Comparison of ENCODE assay signal across 10 cellular contexts in the genomic region with DNA sequence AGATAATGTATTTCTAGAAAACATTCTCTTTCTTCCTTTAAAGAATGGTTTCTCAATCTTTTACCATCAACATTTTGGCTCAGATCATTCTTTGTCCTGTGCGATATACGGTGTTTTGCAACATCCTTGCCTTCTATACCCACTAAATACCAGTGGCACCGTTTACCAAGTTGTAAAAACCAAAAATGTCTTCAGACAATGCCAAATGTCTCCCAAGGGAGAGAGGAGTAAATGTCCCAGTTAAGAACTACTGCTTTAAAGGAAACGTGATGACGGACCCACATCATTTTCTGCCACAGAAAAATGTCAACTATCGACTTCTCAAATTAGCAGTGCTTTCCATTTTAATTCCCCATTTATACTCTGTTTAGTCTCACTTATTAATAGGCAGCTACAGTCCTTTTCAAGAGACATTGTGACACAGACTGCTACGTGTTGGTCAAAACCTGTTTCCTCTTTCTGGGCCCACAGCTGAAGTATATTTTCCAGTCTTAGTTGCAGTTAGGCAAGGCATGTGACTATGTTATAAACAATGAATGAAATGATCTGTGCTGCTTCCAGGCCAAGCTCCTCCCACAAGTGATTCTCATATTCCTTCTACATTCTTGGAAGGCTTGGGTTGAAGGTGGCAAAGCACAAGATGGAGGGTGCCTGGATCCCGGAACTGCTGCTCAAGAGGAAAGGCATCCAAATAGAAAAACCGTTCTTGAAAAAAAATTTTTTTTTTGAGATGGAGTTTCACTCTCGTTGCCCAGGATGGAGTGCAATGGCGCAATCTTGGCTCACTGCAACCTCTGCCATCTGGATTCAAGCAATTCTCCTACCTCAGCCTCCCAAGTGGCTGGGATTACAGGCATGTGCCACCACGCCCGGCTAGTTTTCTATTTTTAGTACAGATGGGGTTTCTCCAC. TPM values are rescaled to one million over a fixed set of nuclear protein-coding genes. Genes with fewer than 3 reads are reported as not detected.
DNase-seq lines count a peak whose midpoint lies in the region; ATAC-seq and TF ChIP-seq lines count a peak whose summit lies in the region.
"Had no signal": no experiment of that assay in that cellular context is flagged by ENCODE, and none has a peak within 500 bp of the region (broad histone marks: within the 10 kb centered on the region; RNA-seq: fewer than 3 reads in every experiment).

No MANE protein-coding gene starts in this region.

- H3K27ac Mint-ChIP-seq in activated CD8-positive, alpha-beta T cell treated with anti-CD3 and anti-CD28 coated beads for 36 hours = peak overlapping the region; percentile 4
- no peak overlapping the region for H3K27ac Mint-ChIP-seq in activated CD8-positive, alpha-beta T cell treated with anti-CD3 and anti-CD28 coated beads, Interleukin-2, amount 10 ng/mL, durations not matched to agents 7 days and 5 days
- no peak overlapping the region for H3K27ac Mint-ChIP-seq in T-helper 17 cell

- no peak for ATAC-seq in activated CD8-positive, alpha-beta T cell treated with anti-CD3 and anti-CD28 coated beads for 36 hours
- ATAC-seq in activated CD8-positive, alpha-beta T cell treated with anti-CD3 and anti-CD28 coated beads, Interleukin-2, amount 10 ng/mL, durations not matched to agents 7 days and 5 days = no peak
- ATAC-seq in T-helper 17 cell (peak; percentile 30), HG03039 (IDR thresholded peaks at IDR 0.05; ENCODE audit: unreplicated experiment) (no peak), HG03095 (IDR thresholded peaks at IDR 0.05; ENCODE audit: unreplicated experiment) (no peak)

- intact Hi-C loops in activated CD8-positive, alpha-beta T cell treated with anti-CD3 and anti-CD28 coated beads for 36 hours (cut with micrococcal nuclease) = no loop called here
- intact Hi-C loops in tibial artery (cut with DNase I; ENCODE audit: low total_unique reads) = no loop called here

- H3K36me3 ChIP-seq in tibial artery = peaks cover 74 to 89% (median 76%) of the 10 kb centered on the region in 3 donors

- H3K27ac ChIP-seq in tibial artery = peak overlapping the region; percentile 26 to 30
- no peak overlapping the region for H3K27ac ChIP-seq in substantia nigra (ENCODE audit: low read depth, low read length, poor library complexity, severe bottlenecking)
- H3K27ac ChIP-seq: 22Rv1 had no signal

- peaks cover 8% of the 10 kb centered on the region for H3K36me3 Mint-ChIP-seq in activated CD8-positive, alpha-beta T cell treated with anti-CD3 and anti-CD28 coated beads for 36 hours (ENCODE audit: low read depth)
- peaks cover 1% of the 10 kb centered on the region for H3K36me3 Mint-ChIP-seq in activated CD8-positive, alpha-beta T cell treated with anti-CD3 and anti-CD28 coated beads, Interleukin-2, amount 10 ng/mL, durations not matched to agents 7 days and 5 days (ENCODE audit: low read depth)
- H3K36me3 Mint-ChIP-seq in T-helper 17 cell (ENCODE audit: low read depth) = peaks cover 8% of the 10 kb centered on the region

- POLR2A ChIA-PET in activated CD8-positive, alpha-beta T cell treated with anti-CD3 and anti-CD28 coated beads for 36 hours (lab: Charles Lee) = no interaction called here
- POLR2A ChIA-PET in activated CD8-positive, alpha-beta T cell treated with anti-CD3 and anti-CD28 coated beads, Interleukin-2, amount 10 ng/mL, durations not matched to agents 7 days and 5 days (lab: Charles Lee) = no interaction called here

- no peaks in the 10 kb centered on the region for H3K9me3 Mint-ChIP-seq in activated CD8-positive, alpha-beta T cell treated with anti-CD3 and anti-CD28 coated beads for 36 hours
- no peaks in the 10 kb centered on the region for H3K9me3 Mint-ChIP-seq in activated CD8-positive, alpha-beta T cell treated with anti-CD3 and anti-CD28 coated beads, Interleukin-2, amount 10 ng/mL, durations not matched to agents 7 days and 5 days (ENCODE audit: insufficient read depth)
- H3K9me3 Mint-ChIP-seq: immature natural killer cell had no signal

- DNase-seq in activated CD8-positive, alpha-beta T cell treated with anti-CD3 and anti-CD28 coated beads for 36 hours = no peak
- DNase-seq in activated CD8-positive, alpha-beta T cell treated with anti-CD3 and anti-CD28 coated beads, Interleukin-2, amount 10 ng/mL, durations not matched to agents 7 days and 5 days = no peak
- DNase-seq in T-helper 17 cell (no peak), iris pigment epithelial cell (ENCODE audit: low read depth) (peak; percentile 90), tibial artery (no peak), substantia nigra (lab: John Stamatoyannopoulos, UW) (no peak)
- DNase-seq: immature natural killer cell had no signal

- H3K27me3 Mint-ChIP-seq in activated CD8-positive, alpha-beta T cell treated with anti-CD3 and anti-CD28 coated beads for 36 hours = no peaks in the 10 kb centered on the region
- H3K27me3 Mint-ChIP-seq in activated CD8-positive, alpha-beta T cell treated with anti-CD3 and anti-CD28 coated beads, Interleukin-2, amount 10 ng/mL, durations not matched to agents 7 days and 5 days (ENCODE audit: low read depth) = no peaks in the 10 kb centered on the region
- no peaks in the 10 kb centered on the region for H3K27me3 Mint-ChIP-seq in T-helper 17 cell

- H3K4me1 ChIP-seq in tibial artery = peaks cover 0 to 14% (median 0%) of the 10 kb centered on the region in 4 donors

- H3K4me3 Mint-ChIP-seq in activated CD8-positive, alpha-beta T cell treated with anti-CD3 and anti-CD28 coated beads for 36 hours = no peak overlapping the region
- no peak overlapping the region for H3K4me3 Mint-ChIP-seq in activated CD8-positive, alpha-beta T cell treated with anti-CD3 and anti-CD28 coated beads, Interleukin-2, amount 10 ng/mL, durations not matched to agents 7 days and 5 days
- H3K4me3 Mint-ChIP-seq in T-helper 17 cell = no peak overlapping the region
- H3K4me3 Mint-ChIP-seq: immature natural killer cell had no signal

- H3K4me1 Mint-ChIP-seq in activated CD8-positive, alpha-beta T cell treated with anti-CD3 and anti-CD28 coated beads for 36 hours (ENCODE audit: low read depth) = no peaks in the 10 kb centered on the region
- no peaks in the 10 kb centered on the region for H3K4me1 Mint-ChIP-seq in activated CD8-positive, alpha-beta T cell treated with anti-CD3 and anti-CD28 coated beads, Interleukin-2, amount 10 ng/mL, durations not matched to agents 7 days and 5 days (ENCODE audit: low read depth)
- H3K4me1 Mint-ChIP-seq in T-helper 17 cell = peaks cover 9% of the 10 kb centered on the region

- no peak for TF ChIP-seq CTCF in activated CD8-positive, alpha-beta T cell treated with anti-CD3 and anti-CD28 coated beads for 36 hours (IDR thresholded peaks at IDR 0.05)
- TF ChIP-seq CTCF in tibial artery (IDR thresholded peaks at IDR 0.05) = no peak

- no peaks in the 10 kb centered on the region for H3K9me3 ChIP-seq in T-helper 17 cell (ENCODE audit: control insufficient read depth, low read length, poor library complexity, severe bottlenecking)
- no peaks in the 10 kb centered on the region for H3K9me3 ChIP-seq in tibial artery

- no peak overlapping the region for H3K4me3 ChIP-seq in tibial artery

- no peaks in the 10 kb centered on the region for H3K27me3 ChIP-seq in tibial artery

- CTCF ChIA-PET in activated CD8-positive, alpha-beta T cell treated with anti-CD3 and anti-CD28 coated beads for 36 hours (lab: Charles Lee) = no interaction called here
- CTCF ChIA-PET in activated CD8-positive, alpha-beta T cell treated with anti-CD3 and anti-CD28 coated beads, Interleukin-2, amount 10 ng/mL, durations not matched to agents 7 days and 5 days (lab: Charles Lee) = no interaction called here

RNA-seq across cellular contexts. Expression of a gene that starts 8.8 kb away (rescaled TPM):
- 1 to 10 TPM; 2.5 to 5.2 TPM for total RNA-seq in activated CD8-positive, alpha-beta T cell treated with anti-CD3 and anti-CD28 coated beads for 36 hours
- total RNA-seq in activated CD8-positive, alpha-beta T cell treated with anti-CD3 and anti-CD28 coated beads, Interleukin-2, amount 10 ng/mL, durations not matched to agents 7 days and 5 days = 1 to 10 TPM; 3.8 to 5.4 TPM
- total RNA-seq in T-helper 17 cell = 10 to 100 TPM; 21.1 to 25.8 TPM

RNA-seq across cellular contexts. Expression of a gene that starts 26.7 kb away (rescaled TPM):
- total RNA-seq in activated CD8-positive, alpha-beta T cell treated with anti-CD3 and anti-CD28 coated beads for 36 hours = under 1 TPM; 0.27 to 0.54 TPM
- total RNA-seq in activated CD8-positive, alpha-beta T cell treated with anti-CD3 and anti-CD28 coated beads, Interleukin-2, amount 10 ng/mL, durations not matched to agents 7 days and 5 days = under 1 TPM; 0.23 to 0.37 TPM
- 10 to 100 TPM in 1 of 2 donors, 1 to 10 TPM in 1; 5.9 to 16.4 TPM for total RNA-seq in T-helper 17 cell

Comparison
In these comparisons a context has a peak if more than half of its experiments do, and no peak if none do; other contexts are left out.
1. RNA of a gene that starts 26.7 kb away (total RNA-seq): 5.9 to 16.4 TPM in T-helper 17 cell; 0.27 to 0.54 TPM in activated CD8-positive, alpha-beta T cell treated with anti-CD3 and anti-CD28 coated beads for 36 hours and 0.23 to 0.37 TPM in activated CD8-positive, alpha-beta T cell treated with anti-CD3 and anti-CD28 coated beads, Interleukin-2, amount 10 ng/mL, durations not matched to agents 7 days and 5 days; every median in the first group is over 4 times any median in the second.